8 cellular contexts compared by ENCODE assay signal in genomic region chr1:37975083-37975482, GRCh38. TPM values are rescaled to one million over a fixed set of nuclear protein-coding genes. Genes with fewer than 3 reads are reported as not detected.
DNase-seq lines count a peak whose midpoint lies in the region; ATAC-seq, FAIRE-seq and TF ChIP-seq lines count a peak whose summit lies in the region.
"Not testable (repeated sequence)": the region's sequence is repeated elsewhere in the genome, so short reads cannot be mapped to it uniquely, and the experiment has no call there.

No MANE protein-coding gene starts in this region.

- BruUV-seq in HepG2 (replicated peaks; lab: Mats Ljungman, UMichigan) = not testable (repeated sequence)

- peaks cover 34% of the 10 kb centered on the region for H3K36me3 Mint-ChIP-seq in astrocyte (ENCODE audit: low read depth, unreplicated experiment)
- H3K36me3 Mint-ChIP-seq in stimulated activated naive B cell treated with anti-CD40 and anti-IgM and Interleukin-4, amounts not matched to agents 10 μg/mL and 1 μg/mL and 100 μg/mL, for 72 hours = peaks cover 64 to 68% of the 10 kb centered on the region in 2 donors

- FAIRE-seq in RCC 7860 (lab: Jason Lieb, UNC); astrocyte (lab: Jason Lieb, UNC): not testable (repeated sequence)
- peak; percentile 18 for FAIRE-seq in HepG2 (lab: Jason Lieb, UNC)

- CTCF ChIA-PET in HepG2 (lab: Yijun Ruan, JAX; ENCODE audit: low intra/inter-chr PET ratio, low total read pairs) = interaction anchor here (0.7 to 2.1 kb wide), 3 partner anchors 43 to 85 kb away, joined by 3 to 23 read pairs (median 8); no protein-coding TSS in a partner anchor

- not testable (repeated sequence) for TF ChIP-seq EP300 in HepG2 (IDR thresholded peaks at IDR 0.05; ENCODE audit: low read depth in 2 of 2, low read length in 2 of 2); HepG2 (CRISPR knock-in tag; IDR thresholded peaks at IDR 0.05; ENCODE audit: borderline replicate concordance)

- 62% methylated on average over 6 of the region's 6 CpGs for WGBS in HepG2 (ENCODE audit: low lambda C conversion rate)

- H3K9me3 Mint-ChIP-seq in astrocyte (ENCODE audit: unreplicated experiment); stimulated activated naive B cell treated with anti-CD40 and anti-IgM and Interleukin-4, amounts not matched to agents 10 μg/mL and 1 μg/mL and 100 μg/mL, for 72 hours: not testable (repeated sequence)

- H3K4me1 ChIP-seq in astrocyte (ENCODE audit: insufficient read depth, low read length); HepG2 (ENCODE audit: insufficient read depth, low read length): not testable (repeated sequence)

- not testable (repeated sequence) for H3K27me3 ChIP-seq in astrocyte (ENCODE audit: insufficient read depth, low read length); HepG2 (ENCODE audit: control insufficient read depth in 1 of 2, insufficient read depth in 2 of 2, low read length in 2 of 2)

- not testable (repeated sequence) for TF ChIP-seq POLR2A in HepG2 (IDR thresholded peaks at IDR 0.05; ENCODE audit: insufficient read depth in 1 of 2, low read depth in 2 of 2, low read length in 2 of 2)

- not testable (repeated sequence) for H3K27me3 Mint-ChIP-seq in astrocyte (ENCODE audit: low read depth, unreplicated experiment); stimulated activated naive B cell treated with anti-CD40 and anti-IgM and Interleukin-4, amounts not matched to agents 10 μg/mL and 1 μg/mL and 100 μg/mL, for 72 hours

- peak; percentile 74 for ATAC-seq in HepG2
- peak in 1 of 2 donors; percentile 31 for ATAC-seq in stimulated activated naive B cell treated with anti-CD40 and anti-IgM and Interleukin-4, amounts not matched to agents 10 μg/mL and 1 μg/mL and 100 μg/mL, for 72 hours (replicated peaks)

- peaks cover 16% of the 10 kb centered on the region for H4K20me1 ChIP-seq in astrocyte (ENCODE audit: insufficient read depth, low read length)
- not testable (repeated sequence) for H4K20me1 ChIP-seq in HepG2 (ENCODE audit: insufficient read depth, low read length)

- intact Hi-C loops in HepG2 (cut with micrococcal nuclease; ENCODE audit: unreplicated experiment) = loop anchor here (1.0 kb wide), 2 partner anchors 56 to 85 kb away; no protein-coding TSS in a partner anchor

- not testable (repeated sequence) for H2AFZ ChIP-seq in astrocyte (ENCODE audit: low read depth, low read length); HepG2 (ENCODE audit: low read length)

- TF ChIP-seq CTCF in GM20000 (IDR thresholded peaks at IDR 0.05; ENCODE audit: extremely low read depth, missing control alignments) (peak; percentile 27), astrocyte (IDR thresholded peaks at IDR 0.05; ENCODE audit: insufficient read depth, low read depth, low read length) (peak; percentile 52), HepG2 (CRISPR knock-in tag; IDR thresholded peaks at IDR 0.05) (peak; percentile 80)

- not testable (repeated sequence) for H3K27ac Mint-ChIP-seq in astrocyte (ENCODE audit: unreplicated experiment)
- peak overlapping the region; percentile 26 for H3K27ac Mint-ChIP-seq in stimulated activated naive B cell treated with anti-CD40 and anti-IgM and Interleukin-4, amounts not matched to agents 10 μg/mL and 1 μg/mL and 100 μg/mL, for 72 hours

- TF ChIP-seq RAD21 in HepG2 (CRISPR knock-in tag; IDR thresholded peaks at IDR 0.05) = 0 out of 2 replicates have a peak, but pooled peaks have one; percentile 33

- H3K9me3 ChIP-seq in astrocyte (ENCODE audit: insufficient read depth, low read depth, low read length); HepG2 (ENCODE audit: low read length): not testable (repeated sequence)

- H3K79me2 ChIP-seq in astrocyte (ENCODE audit: insufficient read depth, low read length); HepG2 (ENCODE audit: insufficient read depth, low read length): not testable (repeated sequence)

- H3K27ac ChIP-seq in astrocyte (ENCODE audit: low read depth, low read length); HepG2 (ENCODE audit: extremely low read length, insufficient read depth, low read length): not testable (repeated sequence)

- not testable (repeated sequence) for H3K4me2 ChIP-seq in astrocyte (ENCODE audit: low read length); HepG2 (ENCODE audit: low read depth, low read length)

- in situ Hi-C loops in HepG2 (cut with HindIII; ENCODE audit: extremely low pct_ligation_motif_present, low pct_unique_long_range_greater_than_20kb) = loop anchor here (5.0 kb wide), 1 partner anchor 83 kb away; no protein-coding TSS in a partner anchor

- H3K36me3 ChIP-seq in astrocyte (ENCODE audit: insufficient read depth, low read length) (peaks cover 41% of the 10 kb centered on the region), HepG2 (replicated peaks in 1 of 2; ENCODE audit: control insufficient read depth in 1 of 2, insufficient read depth in 2 of 2, low read length in 2 of 2) (peaks cover 13 to 51% of the 10 kb centered on the region in 2 experiments)

- not testable (repeated sequence) for H3K9ac ChIP-seq in astrocyte (ENCODE audit: low read length); HepG2 (ENCODE audit: insufficient read depth, low read depth, low read length)

- H3K4me3 Mint-ChIP-seq in astrocyte (ENCODE audit: unreplicated experiment); stimulated activated naive B cell treated with anti-CD40 and anti-IgM and Interleukin-4, amounts not matched to agents 10 μg/mL and 1 μg/mL and 100 μg/mL, for 72 hours: not testable (repeated sequence)

- DNase-seq in CD1c-positive myeloid dendritic cell (ENCODE audit: extremely low spot score) (peak; percentile 44), NCI-H1694 (lab: John Stamatoyannopoulos, UW) (peak; percentile 32), RCC 7860 (ENCODE audit: low spot score) (peak; percentile 42), astrocyte (ENCODE audit: low read depth) (peak; percentile 39), fibroblast of peridontal ligament (ENCODE audit: extremely low read depth) (peak; percentile 76), HepG2 (ENCODE audit: low spot score) (peak; percentile 55)
- not testable (repeated sequence) for DNase-seq in GM20000 (ENCODE audit: low spot score); stimulated activated naive B cell treated with anti-CD40 and anti-IgM and Interleukin-4, amounts not matched to agents 10 μg/mL and 1 μg/mL and 100 μg/mL, for 72 hours

- H3K4me3 ChIP-seq in astrocyte (ENCODE audit: insufficient read depth, low read depth, low read length); HepG2 (replicated peaks in 1 of 3; ENCODE audit: insufficient read depth in 1 of 3, low read depth in 2 of 3, low read length in 3 of 3): not testable (repeated sequence)

- POLR2A ChIA-PET in HepG2 (lab: Yijun Ruan, JAX) = interaction anchor here (0.9 kb wide), 1 partner anchor 12 kb away, joined by 3 read pairs; no protein-coding TSS in a partner anchor

- H3K4me1 Mint-ChIP-seq in astrocyte (ENCODE audit: low read depth, unreplicated experiment) = not testable (repeated sequence)
- peaks cover 4 to 15% of the 10 kb centered on the region in 2 donors for H3K4me1 Mint-ChIP-seq in stimulated activated naive B cell treated with anti-CD40 and anti-IgM and Interleukin-4, amounts not matched to agents 10 μg/mL and 1 μg/mL and 100 μg/mL, for 72 hours

RNA-seq across cellular contexts. Expression of gene SF3A3, which starts 14.7 kb away (rescaled TPM):
- total RNA-seq in astrocyte = 66.5 and 76.8 TPM in 2 replicates
- total RNA-seq in HepG2 (2016; rRNA removed; fragmentation: Illumina TruSeq; extraction: Trizol) = 122 and 189 TPM in 2 replicates
- 18.5 and 25.3 TPM in 2 replicates for total RNA-seq in HepG2 (2016; cell fraction: cytosol; rRNA removed; fragmentation: Illumina TruSeq; extraction: Trizol; ENCODE audit: low read depth)
- total RNA-seq in HepG2 (2016; cell fraction: insoluble cytoplasmic fraction; rRNA removed; fragmentation: Illumina TruSeq; extraction: Trizol) = 132 and 186 TPM in 2 replicates
- total RNA-seq in HepG2 (2016; cell fraction: membrane; rRNA removed; fragmentation: Illumina TruSeq; extraction: Trizol) = 29.8 and 36.9 TPM in 2 replicates
- 74.7 and 82.3 TPM in 2 replicates for total RNA-seq in HepG2 (2016; cell fraction: nucleus; rRNA removed; fragmentation: Illumina TruSeq; extraction: Trizol)
- 24.1 and 31.6 TPM in 2 replicates for polyA plus RNA-seq in HepG2 (2011; rRNA removed)
- 16.2 and 22.5 TPM in 2 replicates for polyA plus RNA-seq in HepG2 (2011; cell fraction: cytosol; rRNA removed)
- 24.3 and 33.1 TPM in 2 replicates for polyA plus RNA-seq in HepG2 (2011; cell fraction: nucleus; rRNA removed)
- 47.3 and 68.3 TPM in 2 replicates for polyA plus RNA-seq in HepG2 (2012)
- 8.8 and 10.6 TPM in 2 replicates for polyA plus RNA-seq in HepG2 (2016; cell fraction: cytosol; fragmentation: Illumina TruSeq; extraction: Trizol; ENCODE audit: low read depth)
- polyA plus RNA-seq in HepG2 (2016; cell fraction: insoluble cytoplasmic fraction; fragmentation: Illumina TruSeq; extraction: Trizol; ENCODE audit: low read depth) = 124 and 134 TPM in 2 replicates
- polyA plus RNA-seq in HepG2 (2016; cell fraction: membrane; fragmentation: Illumina TruSeq; extraction: Trizol; ENCODE audit: low read depth) = 11.0 and 11.3 TPM in 2 replicates
- polyA plus RNA-seq in HepG2 (2016; cell fraction: nucleus; fragmentation: Illumina TruSeq; extraction: Trizol; ENCODE audit: insufficient read depth, low read depth) = 54.3 and 57.2 TPM in 2 replicates
- polyA minus RNA-seq in HepG2 (2011; rRNA and poly(A)+ RNA removed; ENCODE audit: low replicate concordance) = 13.7 and 41.0 TPM in 2 replicates
- polyA minus RNA-seq in HepG2 (2011; cell fraction: cytosol; rRNA and poly(A)+ RNA removed) = 34.7 and 37.0 TPM in 2 replicates
- 42.7 and 58.1 TPM in 2 replicates for polyA minus RNA-seq in HepG2 (2011; cell fraction: nucleus; rRNA and poly(A)+ RNA removed)

RNA-seq across cellular contexts. Expression of gene INPP5B, which starts 28.2 kb away (rescaled TPM):
- total RNA-seq in astrocyte (19.4 and 21.4 TPM in 2 replicates), HepG2 (2016; rRNA removed; fragmentation: Illumina TruSeq; extraction: Trizol) (9.0 and 9.1 TPM in 2 replicates)
- 3.6 and 5.3 TPM in 2 replicates for total RNA-seq in HepG2 (2016; cell fraction: cytosol; rRNA removed; fragmentation: Illumina TruSeq; extraction: Trizol; ENCODE audit: low read depth)
- 8.8 and 11.3 TPM in 2 replicates for total RNA-seq in HepG2 (2016; cell fraction: insoluble cytoplasmic fraction; rRNA removed; fragmentation: Illumina TruSeq; extraction: Trizol)
- 3.4 and 3.8 TPM in 2 replicates for total RNA-seq in HepG2 (2016; cell fraction: membrane; rRNA removed; fragmentation: Illumina TruSeq; extraction: Trizol)
- 7.2 and 10.1 TPM in 2 replicates for total RNA-seq in HepG2 (2016; cell fraction: nucleus; rRNA removed; fragmentation: Illumina TruSeq; extraction: Trizol)
- polyA plus RNA-seq in HepG2 (2011; rRNA removed) = 9.8 and 10.9 TPM in 2 replicates
- polyA plus RNA-seq in HepG2 (2011; cell fraction: cytosol; rRNA removed) = 5.7 and 7.2 TPM in 2 replicates
- polyA plus RNA-seq in HepG2 (2011; cell fraction: nucleus; rRNA removed) = 13.9 and 16.7 TPM in 2 replicates
- 6.0 and 6.2 TPM in 2 replicates for polyA plus RNA-seq in HepG2 (2012)
- polyA plus RNA-seq in HepG2 (2016; cell fraction: cytosol; fragmentation: Illumina TruSeq; extraction: Trizol; ENCODE audit: low read depth) = 0.57 and 0.60 TPM in 2 replicates
- 5.8 and 6.1 TPM in 2 replicates for polyA plus RNA-seq in HepG2 (2016; cell fraction: insoluble cytoplasmic fraction; fragmentation: Illumina TruSeq; extraction: Trizol; ENCODE audit: low read depth)
- 1.4 and 1.6 TPM in 2 replicates for polyA plus RNA-seq in HepG2 (2016; cell fraction: membrane; fragmentation: Illumina TruSeq; extraction: Trizol; ENCODE audit: low read depth)
- 9.0 and 10.2 TPM in 2 replicates for polyA plus RNA-seq in HepG2 (2016; cell fraction: nucleus; fragmentation: Illumina TruSeq; extraction: Trizol; ENCODE audit: insufficient read depth, low read depth)
- polyA minus RNA-seq in HepG2 (2011; rRNA and poly(A)+ RNA removed; ENCODE audit: low replicate concordance) = 10.5 and 25.4 TPM in 2 replicates
- 6.4 and 9.1 TPM in 2 replicates for polyA minus RNA-seq in HepG2 (2011; cell fraction: cytosol; rRNA and poly(A)+ RNA removed)
- 20.9 and 33.6 TPM in 2 replicates for polyA minus RNA-seq in HepG2 (2011; cell fraction: nucleus; rRNA and poly(A)+ RNA removed)

RNA-seq across cellular contexts. Expression of gene FHL3, which starts 30.2 kb away (rescaled TPM):
- 107 and 116 TPM in 2 replicates for total RNA-seq in astrocyte
- total RNA-seq in HepG2 (2016; rRNA removed; fragmentation: Illumina TruSeq; extraction: Trizol) = 2.8 TPM in 2 replicates
- total RNA-seq in HepG2 (2016; cell fraction: cytosol; rRNA removed; fragmentation: Illumina TruSeq; extraction: Trizol; ENCODE audit: low read depth) = 2.3 and 2.5 TPM in 2 replicates
- 1.7 and 3.4 TPM in 2 replicates for total RNA-seq in HepG2 (2016; cell fraction: insoluble cytoplasmic fraction; rRNA removed; fragmentation: Illumina TruSeq; extraction: Trizol)
- 3.3 and 3.5 TPM in 2 replicates for total RNA-seq in HepG2 (2016; cell fraction: membrane; rRNA removed; fragmentation: Illumina TruSeq; extraction: Trizol)
- total RNA-seq in HepG2 (2016; cell fraction: nucleus; rRNA removed; fragmentation: Illumina TruSeq; extraction: Trizol) = 3.1 and 4.0 TPM in 2 replicates
- 6.6 and 8.6 TPM in 2 replicates for polyA plus RNA-seq in HepG2 (2011; rRNA removed)
- polyA plus RNA-seq in HepG2 (2011; cell fraction: cytosol; rRNA removed) = 5.2 and 5.5 TPM in 2 replicates
- 31.9 and 32.9 TPM in 2 replicates for polyA plus RNA-seq in HepG2 (2011; cell fraction: nucleus; rRNA removed)
- 11.9 and 15.1 TPM in 2 replicates for polyA plus RNA-seq in HepG2 (2012)
- polyA plus RNA-seq in HepG2 (2016; cell fraction: cytosol; fragmentation: Illumina TruSeq; extraction: Trizol; ENCODE audit: low read depth) = 5.5 and 6.1 TPM in 2 replicates
- polyA plus RNA-seq in HepG2 (2016; cell fraction: insoluble cytoplasmic fraction; fragmentation: Illumina TruSeq; extraction: Trizol; ENCODE audit: low read depth) = 4.6 and 6.9 TPM in 2 replicates
- polyA plus RNA-seq in HepG2 (2016; cell fraction: membrane; fragmentation: Illumina TruSeq; extraction: Trizol; ENCODE audit: low read depth) = 7.6 and 10.1 TPM in 2 replicates
- 7.2 and 9.0 TPM in 2 replicates for polyA plus RNA-seq in HepG2 (2016; cell fraction: nucleus; fragmentation: Illumina TruSeq; extraction: Trizol; ENCODE audit: insufficient read depth, low read depth)
- polyA minus RNA-seq in HepG2 (2011; rRNA and poly(A)+ RNA removed; ENCODE audit: low replicate concordance) = 23.2 and 31.5 TPM in 2 replicates
- polyA minus RNA-seq in HepG2 (2011; cell fraction: cytosol; rRNA and poly(A)+ RNA removed) = 8.4 and 8.7 TPM in 2 replicates
- polyA minus RNA-seq in HepG2 (2011; cell fraction: nucleus; rRNA and poly(A)+ RNA removed) = 15.3 and 23.5 TPM in 2 replicates

RNA-seq across cellular contexts. Expression of gene UTP11, which starts 37.5 kb away (rescaled TPM):
- 38.2 and 42.6 TPM in 2 replicates for total RNA-seq in astrocyte
- total RNA-seq in HepG2 (2016; rRNA removed; fragmentation: Illumina TruSeq; extraction: Trizol) = 44.8 and 71.4 TPM in 2 replicates
- total RNA-seq in HepG2 (2016; cell fraction: cytosol; rRNA removed; fragmentation: Illumina TruSeq; extraction: Trizol; ENCODE audit: low read depth) = 8.4 and 10.8 TPM in 2 replicates
- total RNA-seq in HepG2 (2016; cell fraction: insoluble cytoplasmic fraction; rRNA removed; fragmentation: Illumina TruSeq; extraction: Trizol) = 43.6 and 60.8 TPM in 2 replicates
- total RNA-seq in HepG2 (2016; cell fraction: membrane; rRNA removed; fragmentation: Illumina TruSeq; extraction: Trizol) = 16.8 and 19.4 TPM in 2 replicates
- 20.6 and 23.0 TPM in 2 replicates for total RNA-seq in HepG2 (2016; cell fraction: nucleus; rRNA removed; fragmentation: Illumina TruSeq; extraction: Trizol)
- polyA plus RNA-seq in HepG2 (2011; rRNA removed) = 11.8 and 13.5 TPM in 2 replicates
- 7.8 and 10.7 TPM in 2 replicates for polyA plus RNA-seq in HepG2 (2011; cell fraction: cytosol; rRNA removed)
- polyA plus RNA-seq in HepG2 (2011; cell fraction: nucleus; rRNA removed) = 4.5 and 5.5 TPM in 2 replicates
- polyA plus RNA-seq in HepG2 (2012) = 16.1 and 22.2 TPM in 2 replicates
- 8.5 and 9.1 TPM in 2 replicates for polyA plus RNA-seq in HepG2 (2016; cell fraction: cytosol; fragmentation: Illumina TruSeq; extraction: Trizol; ENCODE audit: low read depth)
- polyA plus RNA-seq in HepG2 (2016; cell fraction: insoluble cytoplasmic fraction; fragmentation: Illumina TruSeq; extraction: Trizol; ENCODE audit: low read depth) = 71.4 and 74.3 TPM in 2 replicates
- 11.7 and 13.3 TPM in 2 replicates for polyA plus RNA-seq in HepG2 (2016; cell fraction: membrane; fragmentation: Illumina TruSeq; extraction: Trizol; ENCODE audit: low read depth)
- 35.4 and 38.1 TPM in 2 replicates for polyA plus RNA-seq in HepG2 (2016; cell fraction: nucleus; fragmentation: Illumina TruSeq; extraction: Trizol; ENCODE audit: insufficient read depth, low read depth)
- polyA minus RNA-seq in HepG2 (2011; rRNA and poly(A)+ RNA removed; ENCODE audit: low replicate concordance) = 5.8 and 16.2 TPM in 2 replicates
- 6.4 and 11.6 TPM in 2 replicates for polyA minus RNA-seq in HepG2 (2011; cell fraction: cytosol; rRNA and poly(A)+ RNA removed)
- 18.2 and 19.0 TPM in 2 replicates for polyA minus RNA-seq in HepG2 (2011; cell fraction: nucleus; rRNA and poly(A)+ RNA removed)

Comparison
In these comparisons a context has a peak if more than half of its experiments do, and no peak if none do; other contexts are left out.
1. CTCF ChIP-seq: peak in every context shown above with its lines; median percentile 80 in HepG2; 52 in astrocyte; 27 in GM20000.
2. RNA of gene FHL3, which starts 30.2 kb away (total RNA-seq): 107 to 116 TPM in astrocyte; 1.7 to 4.0 TPM in HepG2; every median in the first group is over 10 times any median in the second.